11 cellular contexts compared by ENCODE assay signal in genomic region chr2:102025016-102025491, GRCh38. TPM values are rescaled to one million over a fixed set of nuclear protein-coding genes. Genes with fewer than 3 reads are reported as not detected.
DNase-seq lines count a peak whose midpoint lies in the region; ATAC-seq and TF ChIP-seq lines count a peak whose summit lies in the region.
"Had no signal": no experiment of that assay in that cellular context is flagged by ENCODE, and none has a peak within 500 bp of the region (broad histone marks: within the 10 kb centered on the region; RNA-seq: fewer than 3 reads in every experiment).

No MANE protein-coding gene starts in this region.

- H3K9me3 Mint-ChIP-seq in osteocyte (ENCODE audit: unreplicated experiment) (no peaks in the 10 kb centered on the region), mesothelial cell of epicardium (peaks cover 4% of the 10 kb centered on the region)
- H3K9me3 Mint-ChIP-seq: activated B cell treated with CpG ODN at 0.5 μM for 24 hours had no signal

- DNase-seq in RPMI7951 (ENCODE audit: low read depth): peak; percentile 70
- DNase-seq in osteocyte (ENCODE audit: extremely low spot score, unreplicated experiment): no peak
- no peak for DNase-seq in DMS153 treated with DMSO at 0.1 percent for 48 hours (lab: John Stamatoyannopoulos, UW; ENCODE audit: unreplicated experiment)
- DNase-seq in COR-L47 (lab: John Stamatoyannopoulos, UW): no peak
- no peak for DNase-seq in mesothelial cell of epicardium (ENCODE audit: low spot score in 2 of 2, unreplicated experiment in 2 of 2)
- no peak for DNase-seq in stimulated activated CD8-positive, alpha-beta memory T cell treated with anti-CD3 and anti-CD28 coated beads, Interleukin-4, amount 100 ng/mL, for 48 hours
- DNase-seq: activated B cell treated with CpG ODN at 0.5 μM for 24 hours, naive B cell, NCI-H146 had no signal

- H3K27me3 Mint-ChIP-seq in osteocyte (ENCODE audit: unreplicated experiment) (no peaks in the 10 kb centered on the region), mesothelial cell of epicardium (ENCODE audit: low read depth) (peaks cover 2% of the 10 kb centered on the region)

- H3K36me3 Mint-ChIP-seq in osteocyte (ENCODE audit: unreplicated experiment) (no peaks in the 10 kb centered on the region), mesothelial cell of epicardium (peaks cover 1% of the 10 kb centered on the region)
- H3K36me3 Mint-ChIP-seq: naive B cell had no signal

- TF ChIP-seq CTCF in osteocyte (IDR thresholded peaks at IDR 0.05) (no peak), mesothelial cell of epicardium (IDR thresholded peaks at IDR 0.05; ENCODE audit: unreplicated experiment) (no peak)

- H3K27ac Mint-ChIP-seq in osteocyte (ENCODE audit: unreplicated experiment) (peak overlapping the region; percentile 57), mesothelial cell of epicardium (no peak overlapping the region)
- H3K27ac Mint-ChIP-seq: activated B cell treated with CpG ODN at 0.5 μM for 24 hours had no signal

- H3K4me3 Mint-ChIP-seq in osteocyte (ENCODE audit: unreplicated experiment): no peak overlapping the region
- H3K4me3 Mint-ChIP-seq in mesothelial cell of epicardium: no peak overlapping the region
- H3K4me3 Mint-ChIP-seq: activated B cell treated with CpG ODN at 0.5 μM for 24 hours, naive B cell had no signal

- ATAC-seq in GM18520 (IDR thresholded peaks at IDR 0.05; ENCODE audit: unreplicated experiment) (peak; percentile 39), HG02588 (IDR thresholded peaks at IDR 0.05; ENCODE audit: unreplicated experiment) (peak; percentile 66)

- H3K4me1 Mint-ChIP-seq in osteocyte (ENCODE audit: unreplicated experiment) (peaks cover 76% of the 10 kb centered on the region), mesothelial cell of epicardium (peaks cover 15% of the 10 kb centered on the region)

RNA-seq across cellular contexts. Expression of gene IL1R2, which starts 33.3 kb away (rescaled TPM):
- 3.0 and 4.3 TPM in 2 replicates for total RNA-seq in RPMI7951 (2014; rRNA removed; shearing (Covaris generic))
- total RNA-seq in osteocyte: not detected in 2 replicates
- not detected in 3 replicates for total RNA-seq in mesothelial cell of epicardium
- total RNA-seq: activated B cell treated with CpG ODN at 0.5 μM for 24 hours had no signal
